ENCODE assay signal across 8 cellular contexts in genomic region chr10:63206997-63207952, GRCh38.
A peak's percentile ranks its signal among the peaks of the same experiment; 100 is the strongest.
DNase-seq lines count a peak whose midpoint lies in the region; ATAC-seq and TF ChIP-seq lines count a peak whose summit lies in the region.

No MANE protein-coding gene starts in this region.

- TF ChIP-seq POLR2A in upper lobe of left lung (IDR thresholded peaks at IDR 0.05) = no peak

- peak; percentile 75 for DNase-seq in AG20443 (ENCODE audit: low spot score)
- peak; percentile 0 for DNase-seq in NCI-H2196 treated with DMSO at 0.1 percent for 48 hours (lab: John Stamatoyannopoulos, UW; ENCODE audit: unreplicated experiment)
- peak; percentile 41 for DNase-seq in cerebellar cortex (ENCODE audit: low spot score)
- peak; percentile 94 to 95 for DNase-seq in lung microvascular endothelial cell (ENCODE audit: low read depth in 2 of 2)
- DNase-seq in upper lobe of left lung = no peak
- no peak for DNase-seq in DMS153 treated with DMSO at 0.1 percent for 48 hours (lab: John Stamatoyannopoulos, UW; ENCODE audit: unreplicated experiment)

- H3K9me3 ChIP-seq in upper lobe of left lung = no peaks in the 10 kb centered on the region

- WGBS in upper lobe of left lung, 2 donors = 48 to 57% methylated on average over 9 of the region's 9 CpGs

- TF ChIP-seq CTCF in upper lobe of left lung (IDR thresholded peaks at IDR 0.05) = no peak

- peaks cover 0 to 28% (median 10%) of the 10 kb centered on the region in 4 donors for H3K36me3 ChIP-seq in upper lobe of left lung

- H3K27ac ChIP-seq in upper lobe of left lung = peak overlapping the region; percentile 9 to 74 (median 38)

- TF ChIP-seq EP300 in upper lobe of left lung (IDR thresholded peaks at IDR 0.05) = no peak

- H3K4me3 ChIP-seq in upper lobe of left lung = no peak overlapping the region

- ATAC-seq in GM21390 (IDR thresholded peaks at IDR 0.05; ENCODE audit: unreplicated experiment) = peak; percentile 47
- ATAC-seq in upper lobe of left lung (ENCODE audit: low FRiP score in 2 of 2) = peak; percentile 51 to 91
- ATAC-seq in HG03565 (IDR thresholded peaks at IDR 0.05; ENCODE audit: unreplicated experiment) = no peak

- H3K27me3 ChIP-seq in upper lobe of left lung = no peaks in the 10 kb centered on the region

- peaks cover 21 to 38% (median 29%) of the 10 kb centered on the region in 4 donors for H3K4me1 ChIP-seq in upper lobe of left lung

Comparison
In these comparisons a context has a peak if more than half of its experiments do, and no peak if none do; other contexts are left out.
1. DNase-seq: peak in AG20443 (single experiment), NCI-H2196 treated with DMSO at 0.1 percent for 48 hours (single experiment), cerebellar cortex (single experiment) and lung microvascular endothelial cell (2 of 2); none in upper lobe of left lung (0 of 2) and DMS153 treated with DMSO at 0.1 percent for 48 hours (single experiment).